ENCODE assay signal across 9 cellular contexts in genomic region chr20:49284818-49285217, GRCh38. TPM values are rescaled to one million over a fixed set of nuclear protein-coding genes. Genes with fewer than 3 reads are reported as not detected.
DNase-seq lines count a peak whose midpoint lies in the region; ATAC-seq and TF ChIP-seq lines count a peak whose summit lies in the region.
"Had no signal": no experiment of that assay in that cellular context is flagged by ENCODE, and none has a peak within 500 bp of the region (broad histone marks: within the 10 kb centered on the region; RNA-seq: fewer than 3 reads in every experiment).

No MANE protein-coding gene starts in this region.

- intact Hi-C loops in thyroid gland (cut with DNase I) = no loop called here

- peaks cover 30 to 45% of the 10 kb centered on the region in 2 donors for H3K4me1 ChIP-seq in thyroid gland

- H4K20me1 ChIP-seq in neural cell (ENCODE audit: insufficient read depth) = peaks cover 20% of the 10 kb centered on the region

- no peak for TF ChIP-seq POLR2A in thyroid gland (IDR thresholded peaks at IDR 0.05)

- H3K36me3 Mint-ChIP-seq in activated naive CD8-positive, alpha-beta T cell treated with anti-CD3 and anti-CD28 coated beads, Interleukin-2, amount 10 ng/mL, durations not matched to agents 7 days and 5 days = peaks cover 99% of the 10 kb centered on the region

- no peaks in the 10 kb centered on the region for H3K9me2 ChIP-seq in neural cell (ENCODE audit: insufficient read depth, low read length)

- H3K9me3 ChIP-seq in neural cell (ENCODE audit: low read length) (no peaks in the 10 kb centered on the region), thyroid gland (no peaks in the 10 kb centered on the region)

- TF ChIP-seq RAD21 in neural cell (conservative IDR thresholded peaks at IDR 0.05) = no peak

- ATAC-seq in activated naive CD8-positive, alpha-beta T cell treated with anti-CD3 and anti-CD28 coated beads, Interleukin-2, amount 10 ng/mL, durations not matched to agents 7 days and 5 days (ENCODE audit: low read depth) = no peak

- H3K9me3 Mint-ChIP-seq in activated naive CD8-positive, alpha-beta T cell treated with anti-CD3 and anti-CD28 coated beads, Interleukin-2, amount 10 ng/mL, durations not matched to agents 7 days and 5 days = peaks cover 49% of the 10 kb centered on the region

- POLR2A ChIA-PET in activated naive CD8-positive, alpha-beta T cell treated with anti-CD3 and anti-CD28 coated beads, Interleukin-2, amount 10 ng/mL, durations not matched to agents 7 days and 5 days (lab: Charles Lee) = no interaction called here

- no peak overlapping the region for H3K9ac ChIP-seq in neural cell (ENCODE audit: low read length)

- peaks cover 67% of the 10 kb centered on the region for H3K79me2 ChIP-seq in neural cell (replicated peaks; ENCODE audit: insufficient read depth, low read length)

- in situ Hi-C loops in KBM-7 (cut with MboI; ENCODE audit: low pct_unique_long_range_greater_than_20kb, low sequenced_read_pairs) = no loop called here

- no peaks in the 10 kb centered on the region for H3F3A ChIP-seq in neural cell (ENCODE audit: insufficient read depth, low read length, poor library complexity, severe bottlenecking)

- no peak overlapping the region for H3K27ac Mint-ChIP-seq in activated naive CD8-positive, alpha-beta T cell treated with anti-CD3 and anti-CD28 coated beads, Interleukin-2, amount 10 ng/mL, durations not matched to agents 7 days and 5 days

- H3K27ac ChIP-seq in neural cell (ENCODE audit: low read length) (no peak overlapping the region), thyroid gland (no peak overlapping the region)

- WGBS in thyroid gland, 2 donors = 93 to 95% methylated on average over 5 of the region's 5 CpGs

- peaks cover 50% of the 10 kb centered on the region for H3K36me3 ChIP-seq in neural cell (ENCODE audit: insufficient read depth, low read length)
- peaks cover 66 to 84% of the 10 kb centered on the region in 2 donors for H3K36me3 ChIP-seq in thyroid gland

- H3K4me3 Mint-ChIP-seq in activated naive CD8-positive, alpha-beta T cell treated with anti-CD3 and anti-CD28 coated beads, Interleukin-2, amount 10 ng/mL, durations not matched to agents 7 days and 5 days = peak overlapping the region; percentile 99

- TF ChIP-seq CTCF in neural cell (IDR thresholded peaks at IDR 0.05; ENCODE audit: poor library complexity, severe bottlenecking) = no peak
- no peak for TF ChIP-seq CTCF in thyroid gland (IDR thresholded peaks at IDR 0.05)

- no peak overlapping the region for H2AFZ ChIP-seq in neural cell (ENCODE audit: low read depth, low read length)

- no peaks in the 10 kb centered on the region for H3K27me3 Mint-ChIP-seq in activated naive CD8-positive, alpha-beta T cell treated with anti-CD3 and anti-CD28 coated beads, Interleukin-2, amount 10 ng/mL, durations not matched to agents 7 days and 5 days

- DNase-seq in DMS53 (lab: John Stamatoyannopoulos, UW) (peak; percentile 36), DMS53 treated with DMSO at 0.1 percent for 48 hours (lab: John Stamatoyannopoulos, UW; ENCODE audit: unreplicated experiment) (no peak), KBM-7 (peak; percentile 14), NCI-H2081 (lab: John Stamatoyannopoulos, UW) (no peak), NOMO-1 (lab: John Stamatoyannopoulos, UW; ENCODE audit: unreplicated experiment in 2 of 2) (no peak), thyroid gland (no peak)
- no peak for DNase-seq in activated naive CD8-positive, alpha-beta T cell treated with anti-CD3 and anti-CD28 coated beads, Interleukin-2, amount 10 ng/mL, durations not matched to agents 7 days and 5 days
- DNase-seq: activated CD4-positive, alpha-beta T cell treated with anti-CD3 and anti-CD28 coated beads for 48 hours had no signal

- peaks cover 68% of the 10 kb centered on the region for H3K4me1 Mint-ChIP-seq in activated naive CD8-positive, alpha-beta T cell treated with anti-CD3 and anti-CD28 coated beads, Interleukin-2, amount 10 ng/mL, durations not matched to agents 7 days and 5 days

- H3K4me3 ChIP-seq in neural cell (ENCODE audit: low read length) (peak overlapping the region; percentile 19), thyroid gland (replicated peaks in 1 of 3) (no peak overlapping the region)

- H3K27me3 ChIP-seq in neural cell (ENCODE audit: insufficient read depth, low read depth, low read length) (no peaks in the 10 kb centered on the region), thyroid gland (no peaks in the 10 kb centered on the region)

- H3K4me2 ChIP-seq in neural cell (ENCODE audit: low read length) = no peak overlapping the region

- no peak for TF ChIP-seq EP300 in neural cell (conservative IDR thresholded peaks at IDR 0.05; ENCODE audit: poor library complexity, severe bottlenecking)

TF ChIP-seq in neural cell, 6 proteins besides CTCF, POLR2A, EP300 and RAD21:
- TF ChIP-seq SMC3 (conservative IDR thresholded peaks at IDR 0.05; ENCODE audit: poor library complexity) (no peak), POLR2AphosphoS5 (IDR thresholded peaks at IDR 0.05) (no peak), MXI1 (conservative IDR thresholded peaks at IDR 0.05; ENCODE audit: poor library complexity, severe bottlenecking) (no peak), REST (IDR thresholded peaks at IDR 0.05; ENCODE audit: borderline replicate concordance) (no peak), EZH2 (IDR thresholded peaks at IDR 0.05; ENCODE audit: borderline replicate concordance, insufficient read depth, low read length, poor library complexity, severe bottlenecking) (no peak), TAF1 (IDR thresholded peaks at IDR 0.05; ENCODE audit: low read depth) (no peak)
TF ChIP-seq in neural cell: peak in this region for 0.

RNA-seq across cellular contexts. Expression of gene ZNFX1, which starts 7.0 kb away (rescaled TPM):
- 10 to 100 TPM; 64.2 to 66.6 TPM for total RNA-seq in activated naive CD8-positive, alpha-beta T cell treated with anti-CD3 and anti-CD28 coated beads, Interleukin-2, amount 10 ng/mL, durations not matched to agents 7 days and 5 days
- polyA plus RNA-seq in neural cell = 4.7 and 5.4 TPM in 2 replicates
- 17.8 and 18.8 TPM in 2 replicates for polyA minus RNA-seq in neural cell
- 10 to 100 TPM; 39.8 to 52.2 (median 46.3) TPM for total RNA-seq in thyroid gland

Comparison
In these comparisons a context has a peak if more than half of its experiments do, and no peak if none do; other contexts are left out.
1. DNase-seq: peak in DMS53 (single experiment) and KBM-7 (single experiment); none in DMS53 treated with DMSO at 0.1 percent for 48 hours (single experiment), activated naive CD8-positive, alpha-beta T cell treated with anti-CD3 and anti-CD28 coated beads, Interleukin-2, amount 10 ng/mL, durations not matched to agents 7 days and 5 days (single experiment), NCI-H2081 (0 of 2), NOMO-1 (0 of 2) and thyroid gland (0 of 2).